In the genomic region with DNA sequence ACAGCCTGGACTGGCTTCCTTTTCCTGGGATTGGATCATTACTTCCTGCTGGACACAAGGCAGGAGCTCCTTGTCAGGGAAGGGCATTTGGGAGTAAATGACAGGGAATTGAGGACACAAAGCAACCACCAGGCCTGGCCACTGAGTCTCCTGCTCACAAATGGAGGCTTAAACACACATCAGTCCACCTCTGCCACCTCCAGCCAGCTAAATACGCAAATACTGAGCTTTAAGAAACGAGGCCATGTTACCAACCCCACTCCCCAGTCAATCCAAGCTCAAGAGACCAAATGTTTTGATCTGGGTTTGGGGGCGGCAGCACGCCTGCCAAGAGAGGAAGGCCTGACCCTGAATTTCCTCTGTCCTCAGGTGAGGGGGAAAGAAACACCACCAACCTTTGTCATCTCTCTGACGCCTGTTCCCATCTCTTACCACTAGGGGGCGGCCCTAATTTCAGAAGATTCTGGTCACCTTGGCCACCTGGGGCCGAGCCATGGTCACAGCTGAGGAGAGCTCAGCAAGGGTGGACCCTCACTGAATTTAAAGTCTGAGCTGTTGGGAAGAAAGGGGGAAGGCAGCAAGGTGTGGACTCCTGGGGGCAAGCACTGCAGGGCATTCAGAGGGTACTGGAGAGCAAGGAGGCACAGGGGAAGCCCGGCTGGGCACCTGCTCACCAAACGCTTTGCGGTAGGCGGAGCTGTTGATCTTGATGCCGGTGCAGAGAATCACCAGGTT, we compare ENCODE assay signal across 8 cellular contexts. TPM values are rescaled to one million over a fixed set of nuclear protein-coding genes. Genes with fewer than 3 reads are reported as not detected.
DNase-seq lines count a peak whose midpoint lies in the region; ATAC-seq and TF ChIP-seq lines count a peak whose summit lies in the region.

No MANE protein-coding gene starts in this region.

- TF ChIP-seq CTCF in esophagus muscularis mucosa (IDR thresholded peaks at IDR 0.05) = peak; percentile 73 to 89 (median 77)
- peak; percentile 95 for TF ChIP-seq CTCF in neural progenitor cell (IDR thresholded peaks at IDR 0.05)
- TF ChIP-seq CTCF in upper lobe of right lung (IDR thresholded peaks at IDR 0.05) = peak; percentile 89

- 54% methylated on average over 12 of the region's 12 CpGs for WGBS in esophagus muscularis mucosa

- DNase-seq in AG08396 (ENCODE audit: low spot score) (peak; percentile 64), NCI-H510A treated with DMSO at 0.1 percent for 48 hours (lab: John Stamatoyannopoulos, UW) (peak; percentile 64), esophagus muscularis mucosa (ENCODE audit: extremely low spot score) (no peak), neural progenitor cell (ENCODE audit: low spot score) (peak; percentile 70), upper lobe of right lung (no peak)
- peak; percentile 77 for DNase-seq in activated CD8-positive, alpha-beta memory T cell treated with anti-CD3 and anti-CD28 coated beads, Interleukin-2, amount 50 U/mL, for 48 hours

- peaks cover 15% of the 10 kb centered on the region for H3K36me3 Mint-ChIP-seq in neural progenitor cell

- H3K4me2 ChIP-seq in neural progenitor cell = no peak overlapping the region

- no peak for TF ChIP-seq EP300 in esophagus muscularis mucosa (IDR thresholded peaks at IDR 0.05)

- H3K9me3 ChIP-seq in esophagus muscularis mucosa = no peaks in the 10 kb centered on the region
- no peaks in the 10 kb centered on the region for H3K9me3 ChIP-seq in neural progenitor cell (ENCODE audit: low read depth)
- no peaks in the 10 kb centered on the region for H3K9me3 ChIP-seq in upper lobe of right lung

- intact Hi-C loops in esophagus muscularis mucosa (cut with DNase I) (loop anchor here (2.0 to 10.0 kb wide), 2 partner anchors 29 to 249 kb away; no protein-coding TSS in a partner anchor), upper lobe of right lung (cut with DNase I) (no loop called here)

- H3K27me3 ChIP-seq in esophagus muscularis mucosa (no peaks in the 10 kb centered on the region), neural progenitor cell (no peaks in the 10 kb centered on the region), upper lobe of right lung (no peaks in the 10 kb centered on the region)

- H4K20me1 ChIP-seq in neural progenitor cell (ENCODE audit: low read depth) = no peaks in the 10 kb centered on the region

- peaks cover 0 to 4% (median 2%) of the 10 kb centered on the region in 4 donors for H3K4me1 ChIP-seq in esophagus muscularis mucosa
- no peaks in the 10 kb centered on the region for H3K4me1 ChIP-seq in neural progenitor cell
- no peaks in the 10 kb centered on the region for H3K4me1 ChIP-seq in upper lobe of right lung

- H3K27ac Mint-ChIP-seq in neural progenitor cell = no peak overlapping the region

- H3K4me3 ChIP-seq in esophagus muscularis mucosa (no peak overlapping the region), neural progenitor cell (no peak overlapping the region), upper lobe of right lung (no peak overlapping the region)

- peaks cover 4% of the 10 kb centered on the region for H3K27me3 Mint-ChIP-seq in neural progenitor cell (ENCODE audit: insufficient read depth, low read depth)

- H3K27ac ChIP-seq in esophagus muscularis mucosa (replicated peaks in 1 of 4) (no peak overlapping the region), neural progenitor cell (no peak overlapping the region), upper lobe of right lung (no peak overlapping the region)

- no peaks in the 10 kb centered on the region for H3K9me3 Mint-ChIP-seq in neural progenitor cell

- peak; percentile 53 for ATAC-seq in GM19463 (IDR thresholded peaks at IDR 0.05; ENCODE audit: unreplicated experiment)
- peak; percentile 85 for ATAC-seq in upper lobe of right lung
- ATAC-seq in GM18909 (IDR thresholded peaks at IDR 0.05; ENCODE audit: poor library complexity, unreplicated experiment) = no peak

- no peak overlapping the region for H3K9ac ChIP-seq in neural progenitor cell

- no peaks in the 10 kb centered on the region for H3F3A ChIP-seq in neural progenitor cell (ENCODE audit: low read depth)

- H3K79me2 ChIP-seq in neural progenitor cell (ENCODE audit: low read depth) = no peaks in the 10 kb centered on the region

- no peaks in the 10 kb centered on the region for H3K4me1 Mint-ChIP-seq in neural progenitor cell

- H3K36me3 ChIP-seq in esophagus muscularis mucosa (peaks cover 46 to 98% (median 93%) of the 10 kb centered on the region in 4 donors), neural progenitor cell (no peaks in the 10 kb centered on the region), upper lobe of right lung (peaks cover 57% of the 10 kb centered on the region)

- TF ChIP-seq POLR2A in esophagus muscularis mucosa (IDR thresholded peaks at IDR 0.05; ENCODE audit: low read depth) = no peak

- H2AFZ ChIP-seq in neural progenitor cell (replicated peaks) = no peak overlapping the region

- H3K4me3 Mint-ChIP-seq in neural progenitor cell = peak overlapping the region; percentile 65

RNA-seq across cellular contexts. Expression of gene AIFM2, which starts 16.5 kb away (rescaled TPM):
- total RNA-seq in esophagus muscularis mucosa = 10 to 100 TPM; 13.3 to 21.8 (median 17.2) TPM
- total RNA-seq in neural progenitor cell (ENCODE audit: low replicate concordance) = 1.1 and 1.3 TPM in 2 replicates
- total RNA-seq in upper lobe of right lung = 15.4 TPM

RNA-seq across cellular contexts. Expression of gene TYSND1, which starts 30.4 kb away (rescaled TPM):
- total RNA-seq in esophagus muscularis mucosa = 10 to 100 TPM in 2 of 4 donors, 1 to 10 TPM in 2; 6.0 to 12.2 (median 9.3) TPM
- total RNA-seq in neural progenitor cell (ENCODE audit: low replicate concordance) = 7.7 and 17.4 TPM in 2 replicates
- total RNA-seq in upper lobe of right lung = 12.5 TPM

RNA-seq across cellular contexts. Expression of gene SAR1A, which starts 54.2 kb away (rescaled TPM):
- 10 to 100 TPM; 73.6 to 87.6 (median 80.5) TPM for total RNA-seq in esophagus muscularis mucosa
- total RNA-seq in neural progenitor cell (ENCODE audit: low replicate concordance) = 93.5 and 147 TPM in 2 replicates
- total RNA-seq in upper lobe of right lung = 150 TPM

Comparison
In these comparisons a context has a peak if more than half of its experiments do, and no peak if none do; other contexts are left out.
1. DNase-seq: peak in AG08396 (single experiment), NCI-H510A treated with DMSO at 0.1 percent for 48 hours (single experiment), activated CD8-positive, alpha-beta memory T cell treated with anti-CD3 and anti-CD28 coated beads, Interleukin-2, amount 50 U/mL, for 48 hours (single experiment) and neural progenitor cell (single experiment); none in esophagus muscularis mucosa (single experiment) and upper lobe of right lung (single experiment).
2. Peak in every context shown above with its lines, with median percentiles within 50 percentile points of each other: CTCF ChIP-seq.